Comparison of ENCODE assay signal across 8 cellular contexts in genomic region chr7:2529161-2530075, GRCh38. TPM values are rescaled to one million over a fixed set of nuclear protein-coding genes. Genes with fewer than 3 reads are reported as not detected.
DNase-seq lines count a peak whose midpoint lies in the region; ATAC-seq and TF ChIP-seq lines count a peak whose summit lies in the region.

No MANE protein-coding gene starts in this region.

- H3K4me3 ChIP-seq in SK-N-SH (ENCODE audit: low read depth in 2 of 2, low read length in 1 of 2): no peak overlapping the region
- no peak overlapping the region for H3K4me3 ChIP-seq in ascending aorta
- H3K4me3 ChIP-seq in suprapubic skin: no peak overlapping the region

- H3K27me3 ChIP-seq in SK-N-SH (ENCODE audit: insufficient read depth) (no peaks in the 10 kb centered on the region), ascending aorta (peaks cover 11% of the 10 kb centered on the region), layer of hippocampus (ENCODE audit: control insufficient read depth, insufficient read depth, low read length) (no peaks in the 10 kb centered on the region), suprapubic skin (no peaks in the 10 kb centered on the region)

- no peak for TF ChIP-seq RAD21 in SK-N-SH (IDR thresholded peaks at IDR 0.05; ENCODE audit: low read length)

- H3K27ac ChIP-seq in SK-N-SH (ENCODE audit: low read depth in 2 of 2, low read length in 1 of 2) (peak overlapping the region; percentile 43 to 70; a peak in 3 of 4 replicates), ascending aorta (peak overlapping the region; percentile 50 to 61), layer of hippocampus (ENCODE audit: low read depth, low read length) (peak overlapping the region; percentile 62), suprapubic skin (peak overlapping the region; percentile 77)

- peak overlapping the region; percentile 51 for H3K9ac ChIP-seq in SK-N-SH

- no peaks in the 10 kb centered on the region for H3K9me2 ChIP-seq in SK-N-SH

- DNase-seq in EH (ENCODE audit: low read depth) (peak; percentile 72), SK-N-SH (no peak), ascending aorta (ENCODE audit: low spot score in 2 of 2) (peak; percentile 56 to 86), suprapubic skin (ENCODE audit: low spot score in 2 of 2) (no peak), retina (no peak)

- POLR2A ChIA-PET in SK-N-SH (lab: Yijun Ruan, JAX): interaction anchor here (1.1 to 1.4 kb wide), 2 partner anchors 9 to 27 kb away, joined by 3 read pairs; no protein-coding TSS in a partner anchor

- H3K36me3 ChIP-seq in SK-N-SH (replicated peaks in 1 of 2; ENCODE audit: control insufficient read depth in 1 of 2, insufficient read depth in 2 of 2, low read length in 1 of 2) (peaks cover 6 to 7% of the 10 kb centered on the region in 2 experiments), ascending aorta (no peaks in the 10 kb centered on the region), suprapubic skin (peaks cover 14% of the 10 kb centered on the region)

- 31% methylated on average over 19 of the region's 30 CpGs for WGBS in SK-N-SH (ENCODE audit: low lambda C conversion rate)
- WGBS in suprapubic skin: 34% methylated on average over 9 of the region's 30 CpGs

- CTCF ChIA-PET in SK-N-SH (lab: Yijun Ruan, JAX): interaction anchor here (0.7 to 1.8 kb wide), 5 partner anchors 9 to 141 kb away, joined by 3 to 5 read pairs (median 3); no protein-coding TSS in a partner anchor

- intact Hi-C loops in ascending aorta (cut with DNase I): no loop called here

- TF ChIP-seq CTCF in SK-N-SH (IDR thresholded peaks at IDR 0.05) (no peak), ascending aorta (IDR thresholded peaks at IDR 0.05) (no peak), suprapubic skin (IDR thresholded peaks at IDR 0.05) (no peak)

- H4K20me1 ChIP-seq in SK-N-SH (ENCODE audit: insufficient read depth): no peaks in the 10 kb centered on the region

- TF ChIP-seq EP300 in SK-N-SH (IDR thresholded peaks at IDR 0.05; ENCODE audit: borderline replicate concordance in 1 of 2, low read depth in 1 of 2, low read length in 1 of 2) (peak in 1 of 2 experiments; percentile 67; a peak in 1 of 4 replicates), suprapubic skin (IDR thresholded peaks at IDR 0.05) (no peak)

- H2AFZ ChIP-seq in SK-N-SH (ENCODE audit: low read depth): no peak overlapping the region; the same call in 1 of the 2 replicates

- H3K4me1 ChIP-seq in SK-N-SH (ENCODE audit: control insufficient read depth in 1 of 2, insufficient read depth in 2 of 2, low read depth in 1 of 2, low read length in 1 of 2) (peaks cover 36 to 40% of the 10 kb centered on the region in 2 experiments; a peak in 3 of 4 replicates), ascending aorta (peaks cover 0 to 3% of the 10 kb centered on the region in 2 donors), suprapubic skin (peaks cover 80% of the 10 kb centered on the region)

- H3K9me3 ChIP-seq in SK-N-SH (no peaks in the 10 kb centered on the region), ascending aorta (no peaks in the 10 kb centered on the region), suprapubic skin (no peaks in the 10 kb centered on the region)

- peak; percentile 4 for ATAC-seq in HG02763 (IDR thresholded peaks at IDR 0.05; ENCODE audit: unreplicated experiment)
- ATAC-seq in HG03095 (IDR thresholded peaks at IDR 0.05; ENCODE audit: unreplicated experiment): no peak

- peak overlapping the region; percentile 71 for H3K4me2 ChIP-seq in SK-N-SH

- no peak for TF ChIP-seq POLR2A in suprapubic skin (IDR thresholded peaks at IDR 0.05)

- H3K79me2 ChIP-seq in SK-N-SH (ENCODE audit: insufficient read depth): peaks cover 3% of the 10 kb centered on the region; the same call in 1 of the 2 replicates

- H3F3A ChIP-seq in SK-N-SH (replicated peaks; ENCODE audit: insufficient read depth): peaks cover 38% of the 10 kb centered on the region

TF ChIP-seq in SK-N-SH, 30 proteins besides CTCF, POLR2A, EP300 and RAD21:
- peak; percentile 37; the same call in 1 of the 2 replicates for TF ChIP-seq REST (IDR thresholded peaks at IDR 0.05; ENCODE audit: low read depth, low read length)
- peak; percentile 32; the same call in 1 of the 2 replicates for TF ChIP-seq JUND (IDR thresholded peaks at IDR 0.05)
- 0 out of 2 replicates have a peak, but pooled peaks have one; percentile 0 for TF ChIP-seq TEAD4 (IDR thresholded peaks at IDR 0.05; ENCODE audit: borderline replicate concordance, insufficient read depth)
- peak; percentile 74 for TF ChIP-seq FOSL2 (IDR thresholded peaks at IDR 0.05; ENCODE audit: borderline replicate concordance, low read depth)
- peak; percentile 53; the same call in 1 of the 2 replicates for TF ChIP-seq RXRA (IDR thresholded peaks at IDR 0.05; ENCODE audit: borderline replicate concordance, low read depth)
- peak; percentile 37 for TF ChIP-seq PBX3 (IDR thresholded peaks at IDR 0.05)
- TF ChIP-seq GATA2 (CRISPR knock-in tag; IDR thresholded peaks at IDR 0.05): no peak
- peak; percentile 79 for TF ChIP-seq TCF12 (IDR thresholded peaks at IDR 0.05)
- peak; percentile 76; the same call in 1 of the 2 replicates for TF ChIP-seq USF1 (IDR thresholded peaks at IDR 0.05; ENCODE audit: borderline replicate concordance, low read depth)
- no peak for TF ChIP-seq YY1 (IDR thresholded peaks at IDR 0.05; ENCODE audit: low read depth)
- peak; percentile 85 for TF ChIP-seq NFIC (IDR thresholded peaks at IDR 0.05; ENCODE audit: borderline replicate concordance)
- no peak for TF ChIP-seq GABPA (IDR thresholded peaks at IDR 0.05; ENCODE audit: low read depth)

RNA-seq across cellular contexts. Expression of gene LFNG, which starts 9.8 kb away (rescaled TPM):
- polyA plus RNA-seq in SK-N-SH (2012; rRNA removed): 7.6 and 9.4 TPM in 2 replicates
- polyA plus RNA-seq in SK-N-SH (2012; cell fraction: cytosol; rRNA removed): 3.5 and 5.9 TPM in 2 replicates
- polyA plus RNA-seq in SK-N-SH (2012; cell fraction: nucleus; rRNA removed): 13.3 and 14.4 TPM in 2 replicates
- 102 TPM for total RNA-seq in ascending aorta
- 100 to 1,000 TPM; 105 to 198 (median 150) TPM for total RNA-seq in suprapubic skin

RNA-seq across cellular contexts. Expression of gene BRAT1, which starts 25.9 kb away (rescaled TPM):
- polyA plus RNA-seq in SK-N-SH (2012; rRNA removed): 34.1 and 36.2 TPM in 2 replicates
- 8.3 and 16.1 TPM in 2 replicates for polyA plus RNA-seq in SK-N-SH (2012; cell fraction: cytosol; rRNA removed)
- polyA plus RNA-seq in SK-N-SH (2012; cell fraction: nucleus; rRNA removed): 154 and 256 TPM in 2 replicates
- total RNA-seq in ascending aorta: 84.0 TPM
- total RNA-seq in suprapubic skin: 10 to 100 TPM; 51.5 to 79.3 (median 63.3) TPM

RNA-seq across cellular contexts. Expression of gene IQCE, which starts 29.4 kb away (rescaled TPM):
- polyA plus RNA-seq in SK-N-SH (2012; rRNA removed): 14.4 and 15.1 TPM in 2 replicates
- 11.2 and 12.8 TPM in 2 replicates for polyA plus RNA-seq in SK-N-SH (2012; cell fraction: cytosol; rRNA removed)
- polyA plus RNA-seq in SK-N-SH (2012; cell fraction: nucleus; rRNA removed): 37.7 and 46.3 TPM in 2 replicates
- total RNA-seq in ascending aorta: 11.4 TPM
- 10 to 100 TPM; 10.1 to 18.8 (median 15.7) TPM for total RNA-seq in suprapubic skin

RNA-seq across cellular contexts. Expression of gene GRIFIN, which starts 53.2 kb away (rescaled TPM):
- not detected in 2 replicates for polyA plus RNA-seq in SK-N-SH (2012; rRNA removed)
- not detected in 2 replicates for polyA plus RNA-seq in SK-N-SH (2012; cell fraction: cytosol; rRNA removed)
- polyA plus RNA-seq in SK-N-SH (2012; cell fraction: nucleus; rRNA removed): not detected in 2 replicates
- not detected for total RNA-seq in ascending aorta
- total RNA-seq in suprapubic skin: not detected

Comparison
In these comparisons a context has a peak if more than half of its experiments do, and no peak if none do; other contexts are left out.
1. DNase-seq: peak in EH (single experiment) and ascending aorta (2 of 2); none in SK-N-SH (single experiment), suprapubic skin (0 of 2) and retina (single experiment).
2. Peak in every context shown above with its lines, with median percentiles within 50 percentile points of each other: H3K27ac ChIP-seq.